17 cellular contexts compared by ENCODE assay signal in genomic region chr11:68014966-68015447, GRCh38. TPM values are rescaled to one million over a fixed set of nuclear protein-coding genes. Genes with fewer than 3 reads are reported as not detected.
A peak's percentile ranks its signal among the peaks of the same experiment; 100 is the strongest.
DNase-seq lines count a peak whose midpoint lies in the region; ATAC-seq, FAIRE-seq and TF ChIP-seq lines count a peak whose summit lies in the region.
"Had no signal": no experiment of that assay in that cellular context is flagged by ENCODE, and none has a peak within 500 bp of the region (broad histone marks: within the 10 kb centered on the region; RNA-seq: fewer than 3 reads in every experiment).

No MANE protein-coding gene starts in this region.

- H3K79me2 ChIP-seq in HepG2 (ENCODE audit: insufficient read depth, low read length) (no peaks in the 10 kb centered on the region), endothelial cell of umbilical vein (ENCODE audit: control insufficient read depth, insufficient read depth, low read length) (no peaks in the 10 kb centered on the region)

- ATAC-seq in HepG2 (no peak), right lobe of liver (no peak), left ventricle myocardium superior (no peak)

- H2BK120ac ChIP-seq in neuronal stem cell (ENCODE audit: low read depth, low read length), result no peak overlapping the region

- no peak overlapping the region for H4K8ac ChIP-seq in neuronal stem cell (ENCODE audit: low read depth, low read length)

- H3K9me3 ChIP-seq in HepG2 (ENCODE audit: low read length) (no peaks in the 10 kb centered on the region), right lobe of liver (no peaks in the 10 kb centered on the region), endothelial cell of umbilical vein (replicated peaks; ENCODE audit: control insufficient read depth, insufficient read depth, low read length) (no peaks in the 10 kb centered on the region), neuronal stem cell (replicated peaks in 1 of 2; ENCODE audit: control insufficient read depth in 2 of 2, insufficient read depth in 1 of 2, low read depth in 1 of 2, low read length in 2 of 2) (no peaks in the 10 kb centered on the region), vagina (no peaks in the 10 kb centered on the region)
- H3K9me3 ChIP-seq: thoracic aorta had no signal

- no peaks in the 10 kb centered on the region for H3K9me1 ChIP-seq in endothelial cell of umbilical vein (replicated peaks; ENCODE audit: control insufficient read depth, extremely low read depth, insufficient read depth, low read length)

- TF ChIP-seq EP300 in HepG2 (IDR thresholded peaks at IDR 0.05; ENCODE audit: low read depth in 2 of 2, low read length in 2 of 2), result no peak
- TF ChIP-seq EP300 in HepG2 (CRISPR knock-in tag; IDR thresholded peaks at IDR 0.05; ENCODE audit: borderline replicate concordance), result no peak

- DNase-seq in HepG2 (ENCODE audit: low spot score), result no peak
- no peak for DNase-seq in right lobe of liver
- DNase-seq in endothelial cell of umbilical vein (ENCODE audit: low read depth, low spot score), result no peak
- no peak for DNase-seq in neuronal stem cell (ENCODE audit: low spot score)
- no peak for DNase-seq in vagina (ENCODE audit: extremely low spot score in 2 of 2)
- no peak for DNase-seq in NCI-H510A (lab: John Stamatoyannopoulos, UW)
- no peak for DNase-seq in left ventricle myocardium superior
- DNase-seq in RKO (ENCODE audit: low spot score), result no peak
- DNase-seq: activated effector memory CD4-positive, alpha-beta T cell treated with anti-CD3 and anti-CD28 coated beads, Interleukin-2, amount 50 U/mL, for 16 hours; NCI-H1092; NCI-H774 had no signal

- no peak overlapping the region for H2AFZ ChIP-seq in HepG2 (ENCODE audit: low read length)
- peak overlapping the region; percentile 77 for H2AFZ ChIP-seq in endothelial cell of umbilical vein (ENCODE audit: low read depth, low read length)
- no peak overlapping the region for H2AFZ ChIP-seq in neuronal stem cell (ENCODE audit: low read length)

- H3K4me3 ChIP-seq in HepG2 (replicated peaks in 1 of 3; ENCODE audit: insufficient read depth in 1 of 3, low read depth in 2 of 3, low read length in 3 of 3), result no peak overlapping the region
- H3K4me3 ChIP-seq in right lobe of liver, result no peak overlapping the region
- no peak overlapping the region for H3K4me3 ChIP-seq in endothelial cell of umbilical vein (replicated peaks in 1 of 3; ENCODE audit: insufficient read depth in 1 of 3, low read depth in 1 of 3, low read length in 3 of 3)
- no peak overlapping the region for H3K4me3 ChIP-seq in neuronal stem cell (ENCODE audit: low read length in 2 of 2)
- H3K4me3 ChIP-seq in vagina, result no peak overlapping the region
- H3K4me3 ChIP-seq: thoracic aorta had no signal

- POLR2A ChIA-PET in HepG2 (lab: Yijun Ruan, JAX), result no interaction called here
- POLR2A ChIA-PET in endothelial cell of umbilical vein (lab: Charles Lee), result no interaction called here

- no peak overlapping the region for H3K27ac ChIP-seq in HepG2 (ENCODE audit: extremely low read length, insufficient read depth, low read length)
- no peak overlapping the region for H3K27ac ChIP-seq in right lobe of liver
- peak overlapping the region; percentile 62 for H3K27ac ChIP-seq in endothelial cell of umbilical vein (ENCODE audit: insufficient read depth, low read depth, low read length)
- H3K27ac ChIP-seq in neuronal stem cell (replicated peaks; ENCODE audit: low read length), result no peak overlapping the region
- peak overlapping the region; percentile 85 for H3K27ac ChIP-seq in vagina
- H3K27ac ChIP-seq: KMS-11 had no signal

- in situ Hi-C loops in HepG2 (cut with HindIII; ENCODE audit: extremely low pct_ligation_motif_present, low pct_unique_long_range_greater_than_20kb), result no loop called here

- H3K4me1 ChIP-seq in HepG2 (ENCODE audit: insufficient read depth, low read length) (peaks cover 93% of the 10 kb centered on the region), right lobe of liver (peaks cover 0 to 19% (median 4%) of the 10 kb centered on the region in 4 donors), endothelial cell of umbilical vein (ENCODE audit: control insufficient read depth, extremely low read depth, insufficient read depth, low read length) (peaks cover 9% of the 10 kb centered on the region), neuronal stem cell (ENCODE audit: control insufficient read depth in 2 of 2, insufficient read depth in 1 of 2, low read depth in 1 of 2, low read length in 2 of 2) (peaks cover 12 to 67% of the 10 kb centered on the region in 2 donors), vagina (peaks cover 66% of the 10 kb centered on the region)

- FAIRE-seq in HepG2 (lab: Jason Lieb, UNC) (no peak), endothelial cell of umbilical vein (lab: Jason Lieb, UNC) (no peak)

- H4K20me1 ChIP-seq in HepG2 (ENCODE audit: insufficient read depth, low read length) (no peaks in the 10 kb centered on the region), endothelial cell of umbilical vein (replicated peaks; ENCODE audit: control insufficient read depth, extremely low read depth, insufficient read depth, low read length) (no peaks in the 10 kb centered on the region)

- H3K4me2 ChIP-seq in HepG2 (ENCODE audit: low read depth, low read length) (no peak overlapping the region), endothelial cell of umbilical vein (ENCODE audit: insufficient read depth, low read length) (no peak overlapping the region), neuronal stem cell (ENCODE audit: insufficient read depth, low read length, poor library complexity, severe bottlenecking) (no peak overlapping the region)
- H3K4me2 ChIP-seq: KMS-11 had no signal

- H3K79me1 ChIP-seq in neuronal stem cell (ENCODE audit: low read depth, low read length), result peaks cover 2% of the 10 kb centered on the region

- no peak overlapping the region for H4K91ac ChIP-seq in neuronal stem cell (ENCODE audit: low read depth, low read length, poor library complexity)

- TF ChIP-seq CTCF in HepG2 (CRISPR knock-in tag; IDR thresholded peaks at IDR 0.05) (no peak), right lobe of liver (IDR thresholded peaks at IDR 0.05) (no peak), endothelial cell of umbilical vein (IDR thresholded peaks at IDR 0.05; ENCODE audit: extremely low read depth in 1 of 2, insufficient read depth in 1 of 2, low read depth in 1 of 2, low read length in 2 of 2) (no peak), vagina (IDR thresholded peaks at IDR 0.05) (no peak)

- 96% methylated on average over 15 of the region's 18 CpGs for WGBS in HepG2 (ENCODE audit: low lambda C conversion rate)
- WGBS in right lobe of liver (ENCODE audit: insufficient coverage, low coverage, low lambda C conversion rate, missing lambda C conversion rate), result no CpG with 5 or more reads among the region's 18 CpGs
- no CpG with 5 or more reads among the region's 18 CpGs for WGBS in neuronal stem cell (ENCODE audit: extremely low coverage in 2 of 2, insufficient read length in 2 of 2, insufficient replicate concordance in 1 of 2), 2 donors

- peak overlapping the region; percentile 86 for H3K18ac ChIP-seq in neuronal stem cell (ENCODE audit: low read length)

- peak overlapping the region; percentile 91 for H2AK5ac ChIP-seq in neuronal stem cell (ENCODE audit: low read depth, low read length)

- peak overlapping the region; percentile 75 for H2BK12ac ChIP-seq in neuronal stem cell (ENCODE audit: low read length)

- peak overlapping the region; percentile 86 for H3K23ac ChIP-seq in neuronal stem cell (ENCODE audit: low read depth, low read length, poor library complexity)

- no peak for TF ChIP-seq RAD21 in HepG2 (CRISPR knock-in tag; IDR thresholded peaks at IDR 0.05)

- dilution Hi-C loops in endothelial cell of umbilical vein (cut with MboI; ENCODE audit: extremely low pct_ligation_motif_present, low sequenced_read_pairs), result no loop called here

- BruUV-seq in HepG2 (replicated peaks; lab: Mats Ljungman, UMichigan) (no TSS peak), endothelial cell of umbilical vein (replicated peaks; lab: Mats Ljungman, UMichigan) (no TSS peak)

- TF ChIP-seq POLR2A in HepG2 (IDR thresholded peaks at IDR 0.05; ENCODE audit: insufficient read depth in 1 of 2, low read depth in 2 of 2, low read length in 2 of 2) (no peak), right lobe of liver (IDR thresholded peaks at IDR 0.05) (no peak), endothelial cell of umbilical vein (IDR thresholded peaks at IDR 0.05; ENCODE audit: low read depth, low read length) (no peak), vagina (IDR thresholded peaks at IDR 0.05) (no peak)

- peak overlapping the region; percentile 77 for H2BK5ac ChIP-seq in neuronal stem cell (ENCODE audit: low read length)

- H3K36me3 ChIP-seq in HepG2 (replicated peaks in 1 of 2; ENCODE audit: control insufficient read depth in 1 of 2, insufficient read depth in 2 of 2, low read length in 2 of 2), result no peaks in the 10 kb centered on the region
- no peaks in the 10 kb centered on the region for H3K36me3 ChIP-seq in right lobe of liver
- H3K36me3 ChIP-seq in endothelial cell of umbilical vein (ENCODE audit: control insufficient read depth in 2 of 2, extremely low read depth in 1 of 2, insufficient read depth in 2 of 2, low read length in 2 of 2), result no peaks in the 10 kb centered on the region
- H3K36me3 ChIP-seq in neuronal stem cell (replicated peaks in 1 of 2; ENCODE audit: control insufficient read depth in 2 of 2, insufficient read depth in 2 of 2, low read length in 2 of 2), result no peaks in the 10 kb centered on the region
- H3K36me3 ChIP-seq in vagina, result no peaks in the 10 kb centered on the region
- H3K36me3 ChIP-seq: thoracic aorta had no signal

- H2BK15ac ChIP-seq in neuronal stem cell (ENCODE audit: low read length), result peak overlapping the region; percentile 93

- H3K27me3 ChIP-seq in HepG2 (ENCODE audit: control insufficient read depth in 1 of 2, insufficient read depth in 2 of 2, low read length in 2 of 2) (no peaks in the 10 kb centered on the region), right lobe of liver (no peaks in the 10 kb centered on the region), endothelial cell of umbilical vein (ENCODE audit: control insufficient read depth in 2 of 2, insufficient read depth in 2 of 2, low read length in 2 of 2) (no peaks in the 10 kb centered on the region), neuronal stem cell (ENCODE audit: control insufficient read depth in 3 of 3, insufficient read depth in 3 of 3, low read depth in 1 of 3, low read length in 3 of 3) (no peaks in the 10 kb centered on the region), vagina (no peaks in the 10 kb centered on the region)

- intact Hi-C loops in HepG2 (cut with micrococcal nuclease; ENCODE audit: unreplicated experiment), result no loop called here
- intact Hi-C loops in right lobe of liver (cut with DNase I), result no loop called here
- intact Hi-C loops in endothelial cell of umbilical vein (cut with micrococcal nuclease), result no loop called here
- intact Hi-C loops in vagina (cut with DNase I), result no loop called here
- intact Hi-C loops in left ventricle myocardium superior (cut with micrococcal nuclease), result no loop called here

- peak overlapping the region; percentile 12 for H3K4ac ChIP-seq in neuronal stem cell (ENCODE audit: low read length)

- no peak overlapping the region for H3K14ac ChIP-seq in neuronal stem cell (ENCODE audit: low read length)

- CTCF ChIA-PET in HepG2 (lab: Yijun Ruan, JAX; ENCODE audit: low intra/inter-chr PET ratio, low total read pairs) (no interaction called here), endothelial cell of umbilical vein (lab: Charles Lee) (interaction anchor here (1.0 to 1.2 kb wide), 2 partner anchors 9 to 50 kb away, joined by 3 to 4 read pairs; no protein-coding TSS in a partner anchor)

- H3K9ac ChIP-seq in HepG2 (ENCODE audit: insufficient read depth, low read depth, low read length) (no peak overlapping the region), endothelial cell of umbilical vein (replicated peaks; ENCODE audit: extremely low read depth, insufficient read depth, low read length) (no peak overlapping the region), neuronal stem cell (ENCODE audit: low read depth, low read length, poor library complexity) (no peak overlapping the region)
- H3K9ac ChIP-seq: KMS-11 had no signal

RNA-seq across cellular contexts. Expression of gene ALDH3B1, which starts 4.9 kb away (rescaled TPM):
- total RNA-seq in HepG2 (2016; rRNA removed; fragmentation: Illumina TruSeq; extraction: Trizol) (4.0 and 4.5 TPM in 2 replicates), right lobe of liver (1 to 10 TPM; 2.3 to 7.4 (median 4.4) TPM), endothelial cell of umbilical vein (0.13 and 0.37 TPM in 2 replicates), vagina (22.1 TPM), left ventricle myocardium superior (4.9 TPM)
- total RNA-seq in HepG2 (2016; cell fraction: cytosol; rRNA removed; fragmentation: Illumina TruSeq; extraction: Trizol; ENCODE audit: low read depth), result 0.62 and 0.91 TPM in 2 replicates
- total RNA-seq in HepG2 (2016; cell fraction: insoluble cytoplasmic fraction; rRNA removed; fragmentation: Illumina TruSeq; extraction: Trizol), result 4.3 and 4.5 TPM in 2 replicates
- 2.2 and 2.4 TPM in 2 replicates for total RNA-seq in HepG2 (2016; cell fraction: membrane; rRNA removed; fragmentation: Illumina TruSeq; extraction: Trizol)
- 1.6 and 2.1 TPM in 2 replicates for total RNA-seq in HepG2 (2016; cell fraction: nucleus; rRNA removed; fragmentation: Illumina TruSeq; extraction: Trizol)
- polyA plus RNA-seq in HepG2 (2011; rRNA removed) (5.1 and 6.7 TPM in 2 replicates), endothelial cell of umbilical vein (1.0 TPM in 2 replicates)
- polyA plus RNA-seq in HepG2 (2011; cell fraction: cytosol; rRNA removed), result 2.8 and 5.9 TPM in 2 replicates
- polyA plus RNA-seq in HepG2 (2011; cell fraction: nucleus; rRNA removed), result 5.1 and 6.8 TPM in 2 replicates
- 2.1 and 3.2 TPM in 2 replicates for polyA plus RNA-seq in HepG2 (2012)
- 0.81 and 0.85 TPM in 2 replicates for polyA plus RNA-seq in HepG2 (2016; cell fraction: cytosol; fragmentation: Illumina TruSeq; extraction: Trizol; ENCODE audit: low read depth)
- polyA plus RNA-seq in HepG2 (2016; cell fraction: insoluble cytoplasmic fraction; fragmentation: Illumina TruSeq; extraction: Trizol; ENCODE audit: low read depth), result 4.5 and 4.7 TPM in 2 replicates
- polyA plus RNA-seq in HepG2 (2016; cell fraction: membrane; fragmentation: Illumina TruSeq; extraction: Trizol; ENCODE audit: low read depth), result 1.9 and 2.1 TPM in 2 replicates
- polyA plus RNA-seq in HepG2 (2016; cell fraction: nucleus; fragmentation: Illumina TruSeq; extraction: Trizol; ENCODE audit: insufficient read depth, low read depth), result 4.1 and 4.6 TPM in 2 replicates
- polyA minus RNA-seq in HepG2 (2011; rRNA and poly(A)+ RNA removed; ENCODE audit: low replicate concordance), result 7.3 and 37.4 TPM in 2 replicates
- 2.2 and 3.3 TPM in 2 replicates for polyA minus RNA-seq in HepG2 (2011; cell fraction: cytosol; rRNA and poly(A)+ RNA removed)
- 1.6 and 3.1 TPM in 2 replicates for polyA minus RNA-seq in HepG2 (2011; cell fraction: nucleus; rRNA and poly(A)+ RNA removed)
- 0.53 and 0.69 TPM in 2 replicates for polyA plus RNA-seq in endothelial cell of umbilical vein (2011; cell fraction: cytosol; rRNA removed)
- polyA plus RNA-seq in endothelial cell of umbilical vein (2011; cell fraction: nucleus; rRNA removed), result 0.46 and 0.53 TPM in 2 replicates
- 0.11 and 0.12 TPM in 2 replicates for polyA plus RNA-seq in endothelial cell of umbilical vein (2012)
- polyA minus RNA-seq in endothelial cell of umbilical vein, result 0.32 and 0.34 TPM in 2 replicates
- 25.6 TPM for polyA minus RNA-seq in endothelial cell of umbilical vein (2011; cell fraction: cytosol; rRNA and poly(A)+ RNA removed)
- 0.19 and 0.34 TPM in 2 replicates for polyA minus RNA-seq in endothelial cell of umbilical vein (2011; cell fraction: nucleus; rRNA and poly(A)+ RNA removed)
- polyA plus RNA-seq in neuronal stem cell (2013, experiment 1 of 2), result 0.25 TPM
- 0.22 TPM for polyA plus RNA-seq in neuronal stem cell (2013, experiment 2 of 2)
- total RNA-seq: activated CD8-positive, alpha-beta memory T cell treated with anti-CD3 and anti-CD28 coated beads for 36 hours; T-helper 1 cell treated with Interleukin-12 subunit alpha and Interleukin-12 subunit beta and Interleukin-4 antibody, amounts not matched to agents 30 ng/mL and 1 ng/mL, for 36 hours had no signal
- polyA plus RNA-seq: CD4-positive, alpha-beta memory T cell; neural cell had no signal

RNA-seq across cellular contexts. Expression of gene UNC93B1, which starts 11.1 kb away (rescaled TPM):
- total RNA-seq in HepG2 (2016; rRNA removed; fragmentation: Illumina TruSeq; extraction: Trizol) (2.3 and 8.8 TPM in 2 replicates), right lobe of liver (10 to 100 TPM; 13.3 to 21.4 (median 17.9) TPM), endothelial cell of umbilical vein (10.6 and 11.5 TPM in 2 replicates), vagina (30.4 TPM), left ventricle myocardium superior (7.6 TPM)
- total RNA-seq in HepG2 (2016; cell fraction: cytosol; rRNA removed; fragmentation: Illumina TruSeq; extraction: Trizol; ENCODE audit: low read depth), result 3.9 and 4.4 TPM in 2 replicates
- 2.9 and 9.2 TPM in 2 replicates for total RNA-seq in HepG2 (2016; cell fraction: insoluble cytoplasmic fraction; rRNA removed; fragmentation: Illumina TruSeq; extraction: Trizol)
- total RNA-seq in HepG2 (2016; cell fraction: membrane; rRNA removed; fragmentation: Illumina TruSeq; extraction: Trizol), result 4.6 and 5.3 TPM in 2 replicates
- 10.8 and 10.9 TPM in 2 replicates for total RNA-seq in HepG2 (2016; cell fraction: nucleus; rRNA removed; fragmentation: Illumina TruSeq; extraction: Trizol)
- polyA plus RNA-seq in HepG2 (2011; rRNA removed) (18.9 and 25.3 TPM in 2 replicates), endothelial cell of umbilical vein (18.9 and 22.0 TPM in 2 replicates)
- 14.1 and 18.0 TPM in 2 replicates for polyA plus RNA-seq in HepG2 (2011; cell fraction: cytosol; rRNA removed)
- 71.1 and 107 TPM in 2 replicates for polyA plus RNA-seq in HepG2 (2011; cell fraction: nucleus; rRNA removed)
- polyA plus RNA-seq in HepG2 (2012), result 8.1 and 8.5 TPM in 2 replicates
- 1.5 and 2.4 TPM in 2 replicates for polyA plus RNA-seq in HepG2 (2016; cell fraction: cytosol; fragmentation: Illumina TruSeq; extraction: Trizol; ENCODE audit: low read depth)
- 2.4 and 2.7 TPM in 2 replicates for polyA plus RNA-seq in HepG2 (2016; cell fraction: insoluble cytoplasmic fraction; fragmentation: Illumina TruSeq; extraction: Trizol; ENCODE audit: low read depth)
- polyA plus RNA-seq in HepG2 (2016; cell fraction: membrane; fragmentation: Illumina TruSeq; extraction: Trizol; ENCODE audit: low read depth), result 3.0 and 3.2 TPM in 2 replicates
- 17.9 and 19.5 TPM in 2 replicates for polyA plus RNA-seq in HepG2 (2016; cell fraction: nucleus; fragmentation: Illumina TruSeq; extraction: Trizol; ENCODE audit: insufficient read depth, low read depth)
- 56.7 and 87.2 TPM in 2 replicates for polyA minus RNA-seq in HepG2 (2011; rRNA and poly(A)+ RNA removed; ENCODE audit: low replicate concordance)
- polyA minus RNA-seq in HepG2 (2011; cell fraction: cytosol; rRNA and poly(A)+ RNA removed), result 10.2 and 12.8 TPM in 2 replicates
- polyA minus RNA-seq in HepG2 (2011; cell fraction: nucleus; rRNA and poly(A)+ RNA removed), result 7.0 and 9.1 TPM in 2 replicates
- 10.3 and 10.4 TPM in 2 replicates for polyA plus RNA-seq in endothelial cell of umbilical vein (2011; cell fraction: cytosol; rRNA removed)
- 24.8 and 26.9 TPM in 2 replicates for polyA plus RNA-seq in endothelial cell of umbilical vein (2011; cell fraction: nucleus; rRNA removed)
- 5.5 and 9.4 TPM in 2 replicates for polyA plus RNA-seq in endothelial cell of umbilical vein (2012)
- polyA minus RNA-seq in endothelial cell of umbilical vein, result 13.4 and 14.2 TPM in 2 replicates
- 23.5 TPM for polyA minus RNA-seq in endothelial cell of umbilical vein (2011; cell fraction: cytosol; rRNA and poly(A)+ RNA removed)
- polyA minus RNA-seq in endothelial cell of umbilical vein (2011; cell fraction: nucleus; rRNA and poly(A)+ RNA removed), result 5.4 and 6.4 TPM in 2 replicates
- 4.9 TPM for polyA plus RNA-seq in neuronal stem cell (2013, experiment 1 of 2)
- 4.6 TPM for polyA plus RNA-seq in neuronal stem cell (2013, experiment 2 of 2)

RNA-seq across cellular contexts. Expression of gene NDUFS8, which starts 15.5 kb away (rescaled TPM):
- total RNA-seq in HepG2 (2016; rRNA removed; fragmentation: Illumina TruSeq; extraction: Trizol) (120 and 158 TPM in 2 replicates), right lobe of liver (100 to 1,000 TPM in 3 of 6 experiments, 10 to 100 TPM in 3; 61.9 to 159 (median 88.4) TPM), endothelial cell of umbilical vein (150 and 170 TPM in 2 replicates), vagina (118 TPM), left ventricle myocardium superior (514 TPM)
- 120 and 122 TPM in 2 replicates for total RNA-seq in HepG2 (2016; cell fraction: cytosol; rRNA removed; fragmentation: Illumina TruSeq; extraction: Trizol; ENCODE audit: low read depth)
- total RNA-seq in HepG2 (2016; cell fraction: insoluble cytoplasmic fraction; rRNA removed; fragmentation: Illumina TruSeq; extraction: Trizol), result 111 and 153 TPM in 2 replicates
- 119 and 125 TPM in 2 replicates for total RNA-seq in HepG2 (2016; cell fraction: membrane; rRNA removed; fragmentation: Illumina TruSeq; extraction: Trizol)
- total RNA-seq in HepG2 (2016; cell fraction: nucleus; rRNA removed; fragmentation: Illumina TruSeq; extraction: Trizol), result 68.1 and 87.4 TPM in 2 replicates
- polyA plus RNA-seq in HepG2 (2011; rRNA removed) (96.7 and 101 TPM in 2 replicates), endothelial cell of umbilical vein (166 and 220 TPM in 2 replicates)
- polyA plus RNA-seq in HepG2 (2011; cell fraction: cytosol; rRNA removed), result 77.4 and 163 TPM in 2 replicates
- polyA plus RNA-seq in HepG2 (2011; cell fraction: nucleus; rRNA removed), result 142 and 151 TPM in 2 replicates
- 65.2 and 96.9 TPM in 2 replicates for polyA plus RNA-seq in HepG2 (2012)
- 109 and 135 TPM in 2 replicates for polyA plus RNA-seq in HepG2 (2016; cell fraction: cytosol; fragmentation: Illumina TruSeq; extraction: Trizol; ENCODE audit: low read depth)
- 108 and 124 TPM in 2 replicates for polyA plus RNA-seq in HepG2 (2016; cell fraction: insoluble cytoplasmic fraction; fragmentation: Illumina TruSeq; extraction: Trizol; ENCODE audit: low read depth)
- polyA plus RNA-seq in HepG2 (2016; cell fraction: membrane; fragmentation: Illumina TruSeq; extraction: Trizol; ENCODE audit: low read depth), result 110 and 125 TPM in 2 replicates
- polyA plus RNA-seq in HepG2 (2016; cell fraction: nucleus; fragmentation: Illumina TruSeq; extraction: Trizol; ENCODE audit: insufficient read depth, low read depth), result 158 and 161 TPM in 2 replicates
- polyA minus RNA-seq in HepG2 (2011; rRNA and poly(A)+ RNA removed; ENCODE audit: low replicate concordance), result 172 and 212 TPM in 2 replicates
- 66.2 and 72.5 TPM in 2 replicates for polyA minus RNA-seq in HepG2 (2011; cell fraction: cytosol; rRNA and poly(A)+ RNA removed)
- 33.6 and 40.9 TPM in 2 replicates for polyA minus RNA-seq in HepG2 (2011; cell fraction: nucleus; rRNA and poly(A)+ RNA removed)
- 85.9 and 127 TPM in 2 replicates for polyA plus RNA-seq in endothelial cell of umbilical vein (2011; cell fraction: cytosol; rRNA removed)
- polyA plus RNA-seq in endothelial cell of umbilical vein (2011; cell fraction: nucleus; rRNA removed), result 58.1 and 68.9 TPM in 2 replicates
- 96.4 and 179 TPM in 2 replicates for polyA plus RNA-seq in endothelial cell of umbilical vein (2012)
- 74.2 and 83.9 TPM in 2 replicates for polyA minus RNA-seq in endothelial cell of umbilical vein
- 260 TPM for polyA minus RNA-seq in endothelial cell of umbilical vein (2011; cell fraction: cytosol; rRNA and poly(A)+ RNA removed)
- 32.0 and 34.3 TPM in 2 replicates for polyA minus RNA-seq in endothelial cell of umbilical vein (2011; cell fraction: nucleus; rRNA and poly(A)+ RNA removed)
- 144 TPM for polyA plus RNA-seq in neuronal stem cell (2013, experiment 1 of 2)
- 148 TPM for polyA plus RNA-seq in neuronal stem cell (2013, experiment 2 of 2)

RNA-seq across cellular contexts. Expression of gene TCIRG1, which starts 23.8 kb away (rescaled TPM):
- total RNA-seq in HepG2 (2016; rRNA removed; fragmentation: Illumina TruSeq; extraction: Trizol) (9.9 and 48.0 TPM in 2 replicates), right lobe of liver (10 to 100 TPM; 39.4 to 97.1 (median 69.3) TPM), endothelial cell of umbilical vein (124 and 134 TPM in 2 replicates), vagina (121 TPM), left ventricle myocardium superior (25.8 TPM)
- total RNA-seq in HepG2 (2016; cell fraction: cytosol; rRNA removed; fragmentation: Illumina TruSeq; extraction: Trizol; ENCODE audit: low read depth), result 10.6 and 10.9 TPM in 2 replicates
- 7.6 and 52.5 TPM in 2 replicates for total RNA-seq in HepG2 (2016; cell fraction: insoluble cytoplasmic fraction; rRNA removed; fragmentation: Illumina TruSeq; extraction: Trizol)
- total RNA-seq in HepG2 (2016; cell fraction: membrane; rRNA removed; fragmentation: Illumina TruSeq; extraction: Trizol), result 8.3 and 8.4 TPM in 2 replicates
- 57.2 and 73.6 TPM in 2 replicates for total RNA-seq in HepG2 (2016; cell fraction: nucleus; rRNA removed; fragmentation: Illumina TruSeq; extraction: Trizol)
- polyA plus RNA-seq in HepG2 (2011; rRNA removed) (69.6 and 97.2 TPM in 2 replicates), endothelial cell of umbilical vein (183 and 236 TPM in 2 replicates)
- polyA plus RNA-seq in HepG2 (2011; cell fraction: cytosol; rRNA removed), result 25.1 and 41.9 TPM in 2 replicates
- polyA plus RNA-seq in HepG2 (2011; cell fraction: nucleus; rRNA removed), result 1,399 and 1,906 TPM in 2 replicates
- 23.6 and 37.0 TPM in 2 replicates for polyA plus RNA-seq in HepG2 (2012)
- 3.6 and 4.6 TPM in 2 replicates for polyA plus RNA-seq in HepG2 (2016; cell fraction: cytosol; fragmentation: Illumina TruSeq; extraction: Trizol; ENCODE audit: low read depth)
- 7.3 and 10.3 TPM in 2 replicates for polyA plus RNA-seq in HepG2 (2016; cell fraction: insoluble cytoplasmic fraction; fragmentation: Illumina TruSeq; extraction: Trizol; ENCODE audit: low read depth)
- 5.5 and 6.6 TPM in 2 replicates for polyA plus RNA-seq in HepG2 (2016; cell fraction: membrane; fragmentation: Illumina TruSeq; extraction: Trizol; ENCODE audit: low read depth)
- 176 and 189 TPM in 2 replicates for polyA plus RNA-seq in HepG2 (2016; cell fraction: nucleus; fragmentation: Illumina TruSeq; extraction: Trizol; ENCODE audit: insufficient read depth, low read depth)
- polyA minus RNA-seq in HepG2 (2011; rRNA and poly(A)+ RNA removed; ENCODE audit: low replicate concordance), result 49.2 and 98.2 TPM in 2 replicates
- polyA minus RNA-seq in HepG2 (2011; cell fraction: cytosol; rRNA and poly(A)+ RNA removed), result 22.7 and 28.6 TPM in 2 replicates
- 100 and 121 TPM in 2 replicates for polyA minus RNA-seq in HepG2 (2011; cell fraction: nucleus; rRNA and poly(A)+ RNA removed)
- 40.1 and 59.5 TPM in 2 replicates for polyA plus RNA-seq in endothelial cell of umbilical vein (2011; cell fraction: cytosol; rRNA removed)
- 830 and 950 TPM in 2 replicates for polyA plus RNA-seq in endothelial cell of umbilical vein (2011; cell fraction: nucleus; rRNA removed)
- 58.8 and 85.6 TPM in 2 replicates for polyA plus RNA-seq in endothelial cell of umbilical vein (2012)
- polyA minus RNA-seq in endothelial cell of umbilical vein, result 57.6 and 77.2 TPM in 2 replicates
- polyA minus RNA-seq in endothelial cell of umbilical vein (2011; cell fraction: cytosol; rRNA and poly(A)+ RNA removed), result 26.6 TPM
- polyA minus RNA-seq in endothelial cell of umbilical vein (2011; cell fraction: nucleus; rRNA and poly(A)+ RNA removed), result 109 and 157 TPM in 2 replicates
- polyA plus RNA-seq in neuronal stem cell (2013, experiment 1 of 2), result 5.7 TPM
- polyA plus RNA-seq in neuronal stem cell (2013, experiment 2 of 2), result 4.8 TPM

Comparison
In these comparisons a context has a peak if more than half of its experiments do, and no peak if none do; other contexts are left out.
1. H3K27ac ChIP-seq: peak in endothelial cell of umbilical vein (single experiment) and vagina (single experiment); none in HepG2 (single experiment), right lobe of liver (0 of 3) and neuronal stem cell (single experiment).